Comparison of ENCODE assay signal across 20 cellular contexts in the genomic region with DNA sequence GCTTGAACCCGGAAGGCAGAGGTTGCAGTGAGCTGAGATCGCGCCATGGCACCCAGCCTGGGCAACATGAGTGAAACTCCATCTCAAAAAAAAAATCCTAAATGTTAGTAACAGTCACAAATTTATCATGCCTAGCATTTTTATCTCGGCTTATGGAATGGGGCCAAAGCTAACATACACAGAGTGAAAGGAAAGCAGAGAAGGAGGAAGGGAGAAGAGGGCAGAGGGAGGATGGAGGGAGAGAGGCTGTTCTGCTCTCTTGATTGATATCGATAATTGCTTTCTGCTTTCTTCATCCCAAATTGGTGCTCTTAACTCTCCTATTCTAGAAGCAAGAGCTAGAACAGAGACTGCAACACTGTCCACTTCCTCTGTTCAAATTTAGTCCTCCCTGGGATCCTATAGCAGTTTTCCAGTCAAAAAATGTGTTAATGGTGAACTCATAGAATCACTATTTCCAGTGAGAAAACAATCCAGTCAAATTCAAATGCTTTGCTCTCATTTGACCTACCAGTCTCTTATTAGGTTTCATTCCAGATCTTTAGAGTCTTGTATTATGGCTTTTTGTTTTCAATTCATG. TPM values are rescaled to one million over a fixed set of nuclear protein-coding genes. Genes with fewer than 3 reads are reported as not detected.
DNase-seq lines count a peak whose midpoint lies in the region; ATAC-seq, FAIRE-seq and TF ChIP-seq lines count a peak whose summit lies in the region.
"Had no signal": no experiment of that assay in that cellular context is flagged by ENCODE, and none has a peak within 500 bp of the region (broad histone marks: within the 10 kb centered on the region; RNA-seq: fewer than 3 reads in every experiment).

No MANE protein-coding gene starts in this region.

- TF ChIP-seq POLR2A in H54 (IDR thresholded peaks at IDR 0.05; ENCODE audit: low read depth, low read length): no peak
- no peak for TF ChIP-seq POLR2A in GM18505 (IDR thresholded peaks at IDR 0.05; ENCODE audit: borderline replicate concordance, extremely low read depth, insufficient read depth, insufficient read length)

- H3K9me3 ChIP-seq in adipocyte (ENCODE audit: control insufficient read depth, low read length) (no peaks in the 10 kb centered on the region), fibroblast of lung (ENCODE audit: control insufficient read depth, insufficient read depth, low read depth, low read length) (no peaks in the 10 kb centered on the region), skeletal muscle satellite cell (replicated peaks; ENCODE audit: low read length) (no peaks in the 10 kb centered on the region)
- H3K9me3 ChIP-seq: adrenal gland had no signal

- DNase-seq in H54 (ENCODE audit: insufficient read length, low spot score): no peak
- peak; percentile 40 for DNase-seq in adipocyte (ENCODE audit: low read depth)
- peak; percentile 58 to 63 for DNase-seq in fibroblast of lung (ENCODE audit: low read depth in 2 of 2)
- DNase-seq in activated CD4-positive, CD25-positive, alpha-beta regulatory T cell (lab: John Stamatoyannopoulos, UW): no peak
- DNase-seq: activated CD4-positive, alpha-beta T cell treated with anti-CD3 and anti-CD28 coated beads for 36 hours; activated T-cell treated with anti-CD3 and anti-CD28 coated beads, Interleukin-2, amount 50 U/mL, for 24 hours; adrenal gland; C1 segment of cervical spinal cord; caudate nucleus; dorsolateral prefrontal cortex; GM23248; KBM-7; left ventricle myocardium superior; naive thymus-derived CD8-positive, alpha-beta T cell; NCI-H187 treated with DMSO at 0.1 percent for 48 hours; retina had no signal

- no peaks in the 10 kb centered on the region for H3K79me2 ChIP-seq in fibroblast of lung (ENCODE audit: control insufficient read depth, insufficient read depth, low read length)

- no peak overlapping the region for H3K27ac ChIP-seq in fibroblast of lung (ENCODE audit: insufficient read depth, low read length)
- H3K27ac ChIP-seq: adrenal gland, dorsolateral prefrontal cortex, GM23248, RWPE1 had no signal

- no peak for TF ChIP-seq CTCF in fibroblast of lung (conservative IDR thresholded peaks at IDR 0.05 in 1 of 2, IDR thresholded peaks at IDR 0.05 in 1 of 2; ENCODE audit: low read depth in 1 of 2, low read length in 2 of 2)

- H3K36me3 ChIP-seq in adipocyte (ENCODE audit: control insufficient read depth, insufficient read depth, low read length, severe bottlenecking) (no peaks in the 10 kb centered on the region), fibroblast of lung (ENCODE audit: control insufficient read depth, insufficient read depth, low read length) (no peaks in the 10 kb centered on the region), skeletal muscle satellite cell (ENCODE audit: insufficient read depth, low read length) (no peaks in the 10 kb centered on the region)
- H3K36me3 ChIP-seq: adrenal gland had no signal

- peak overlapping the region; percentile 56 for H2AFZ ChIP-seq in fibroblast of lung (ENCODE audit: low read length)
- H2AFZ ChIP-seq: GM23248 had no signal

- peaks cover 4% of the 10 kb centered on the region for H3K4me1 ChIP-seq in adipocyte (ENCODE audit: control insufficient read depth, insufficient read depth, low read length)
- H3K4me1 ChIP-seq in fibroblast of lung (ENCODE audit: control insufficient read depth, extremely low read depth, insufficient read depth, low read length): no peaks in the 10 kb centered on the region
- peaks cover 9% of the 10 kb centered on the region for H3K4me1 ChIP-seq in skeletal muscle satellite cell (ENCODE audit: control insufficient read depth, insufficient read depth, low read length)
- H3K4me1 ChIP-seq: adrenal gland had no signal

- H4K20me1 ChIP-seq in fibroblast of lung (ENCODE audit: control insufficient read depth, extremely low read depth, insufficient read depth, low read length): no peaks in the 10 kb centered on the region

- ATAC-seq in GM21528 (IDR thresholded peaks at IDR 0.05; ENCODE audit: low FRiP score, unreplicated experiment): no peak
- no peak for ATAC-seq in GM18505 (IDR thresholded peaks at IDR 0.05; ENCODE audit: unreplicated experiment)
- ATAC-seq: activated CD4-positive, alpha-beta T cell treated with anti-CD3 and anti-CD28 coated beads for 36 hours; left ventricle myocardium superior; naive thymus-derived CD8-positive, alpha-beta T cell had no signal

- FAIRE-seq in H54 (lab: Jason Lieb, UNC): peak; percentile 83

- H3K27me3 ChIP-seq in adipocyte (replicated peaks; ENCODE audit: control insufficient read depth, insufficient read depth, low read length) (peaks cover 13% of the 10 kb centered on the region), fibroblast of lung (ENCODE audit: control insufficient read depth, insufficient read depth, low read length) (no peaks in the 10 kb centered on the region), skeletal muscle satellite cell (ENCODE audit: control insufficient read depth, insufficient read depth, low read length) (peaks cover 10% of the 10 kb centered on the region)
- H3K27me3 ChIP-seq: dorsolateral prefrontal cortex had no signal

- no peak overlapping the region for H3K4me3 ChIP-seq in adipocyte (ENCODE audit: low read length)
- no peak overlapping the region for H3K4me3 ChIP-seq in fibroblast of lung (replicated peaks in 1 of 4; ENCODE audit: control extremely low read depth in 1 of 4, insufficient read depth in 1 of 4, low read depth in 3 of 4, low read length in 4 of 4)
- H3K4me3 ChIP-seq in skeletal muscle satellite cell (ENCODE audit: low read length): no peak overlapping the region
- H3K4me3 ChIP-seq: adrenal gland, dorsolateral prefrontal cortex, GM23248 had no signal

- H3K9ac ChIP-seq in adipocyte (ENCODE audit: low read length): no peak overlapping the region
- H3K9ac ChIP-seq in fibroblast of lung (ENCODE audit: insufficient read depth, low read length): no peak overlapping the region
- H3K9ac ChIP-seq in skeletal muscle satellite cell (ENCODE audit: low read depth, low read length): no peak overlapping the region
- H3K9ac ChIP-seq: GM23248 had no signal

- no peak overlapping the region for H3K4me2 ChIP-seq in fibroblast of lung (ENCODE audit: extremely low read depth, insufficient read depth, low read length)
- H3K4me2 ChIP-seq in skeletal muscle satellite cell (ENCODE audit: low read length): peak overlapping the region; percentile 39

RNA-seq across cellular contexts. Expression of a gene that starts 15.8 kb away (rescaled TPM):
- total RNA-seq in fibroblast of lung: 13.1 and 17.2 TPM in 2 replicates
- 14.5 and 19.1 TPM in 2 replicates for polyA plus RNA-seq in fibroblast of lung
- polyA plus RNA-seq in fibroblast of lung (2012): 11.8 and 15.8 TPM in 2 replicates
- polyA minus RNA-seq in fibroblast of lung (ENCODE audit: low replicate concordance): 23.4 and 45.2 TPM in 2 replicates
- 13.9 and 17.3 TPM in 2 replicates for total RNA-seq in skeletal muscle satellite cell (2012; rRNA removed)

Comparison
In these comparisons a context has a peak if more than half of its experiments do, and no peak if none do; other contexts are left out.
1. DNase-seq: peak in adipocyte (single experiment) and fibroblast of lung (2 of 2); none in H54 (single experiment) and activated CD4-positive, CD25-positive, alpha-beta regulatory T cell (0 of 4).